In genomic region chr7:73827568-73828106, GRCh38 we compare ENCODE assay signal across 9 cellular contexts. TPM values are rescaled to one million over a fixed set of nuclear protein-coding genes. Genes with fewer than 3 reads are reported as not detected.
DNase-seq lines count a peak whose midpoint lies in the region; ATAC-seq and TF ChIP-seq lines count a peak whose summit lies in the region.
"Had no signal": no experiment of that assay in that cellular context is flagged by ENCODE, and none has a peak within 500 bp of the region (broad histone marks: within the 10 kb centered on the region; RNA-seq: fewer than 3 reads in every experiment).

No MANE protein-coding gene starts in this region.

- no peak overlapping the region for H3K4me3 ChIP-seq in right atrium auricular region
- H3K4me3 ChIP-seq in Panc1 (ENCODE audit: low read depth in 2 of 2, low read length in 2 of 2): peak overlapping the region in 1 of 2 experiments; percentile 15; a peak in 2 of 4 replicates
- H3K4me3 ChIP-seq in tibial nerve: no peak overlapping the region

- H3K9me3 ChIP-seq in right atrium auricular region: no peaks in the 10 kb centered on the region
- no peaks in the 10 kb centered on the region for H3K9me3 ChIP-seq in Panc1 (ENCODE audit: control insufficient read depth, insufficient read depth, low read depth, low read length)
- H3K9me3 ChIP-seq in tibial nerve: no peaks in the 10 kb centered on the region

- no peaks in the 10 kb centered on the region for H3K9me3 Mint-ChIP-seq in activated T-helper 1 cell treated with anti-CD3 and anti-CD28 coated beads, Interleukin-12 subunit alpha, Interleukin-12 subunit beta, Interleukin-2, Interleukin-4 antibody, amounts not matched to agents 30 ng/mL and 10 ng/mL and 1 ng/mL, durations not matched to agents 14 hours and 24 hours and 36 hours

- ATAC-seq in Right ventricle myocardium superior (ENCODE audit: poor library complexity): peak; percentile 38
- ATAC-seq in Panc1: peak; percentile 57

- intact Hi-C loops in Right ventricle myocardium superior (cut with DNase I) (no loop called here), Panc1 (cut with micrococcal nuclease; ENCODE audit: unreplicated experiment) (no loop called here)
- intact Hi-C loops in activated T-helper 1 cell treated with anti-CD3 and anti-CD28 coated beads, Interleukin-12 subunit alpha, Interleukin-12 subunit beta, Interleukin-2, Interleukin-4 antibody, amounts not matched to agents 30 ng/mL and 10 ng/mL and 1 ng/mL, durations not matched to agents 14 hours and 24 hours and 36 hours (cut with micrococcal nuclease): no loop called here

- DNase-seq in Right ventricle myocardium superior (no peak), right atrium auricular region (ENCODE audit: low spot score) (no peak), Panc1 (ENCODE audit: low read depth, low spot score) (peak; percentile 78), iPS-NIHi11 (ENCODE audit: low spot score) (peak; percentile 41), globus pallidus (ENCODE audit: low spot score) (no peak), tibial nerve (ENCODE audit: low spot score in 2 of 2) (no peak), mesenteric fat pad (ENCODE audit: low spot score) (no peak)
- DNase-seq in activated T-helper 1 cell treated with anti-CD3 and anti-CD28 coated beads, Interleukin-12 subunit alpha, Interleukin-12 subunit beta, Interleukin-2, Interleukin-4 antibody, amounts not matched to agents 30 ng/mL and 10 ng/mL and 1 ng/mL, durations not matched to agents 14 hours and 24 hours and 36 hours (ENCODE audit: low spot score): no peak

- POLR2A ChIA-PET in Panc1 (lab: Charles Lee): interaction anchor here (0.6 to 0.9 kb wide), 2 partner anchors 48 to 87 kb away, joined by 3 to 11 read pairs; no protein-coding TSS in a partner anchor

- no peak for TF ChIP-seq EP300 in tibial nerve (IDR thresholded peaks at IDR 0.05)

- H3K4me1 Mint-ChIP-seq in activated T-helper 1 cell treated with anti-CD3 and anti-CD28 coated beads, Interleukin-12 subunit alpha, Interleukin-12 subunit beta, Interleukin-2, Interleukin-4 antibody, amounts not matched to agents 30 ng/mL and 10 ng/mL and 1 ng/mL, durations not matched to agents 14 hours and 24 hours and 36 hours (ENCODE audit: low read depth): peaks cover 5% of the 10 kb centered on the region

- BruUV-seq in Panc1 (replicated peaks; lab: Mats Ljungman, UMichigan): no TSS peak

- CTCF ChIA-PET in Panc1 (lab: Charles Lee): interaction anchor here (0.6 to 1.0 kb wide), 3 partner anchors 15 to 255 kb away, joined by 4 to 5 read pairs (median 5); partner anchors contain the start of gene METTL27

- no peak overlapping the region for H3K27ac ChIP-seq in right atrium auricular region
- peak overlapping the region; percentile 79 for H3K27ac ChIP-seq in Panc1 (ENCODE audit: low read length)
- H3K27ac ChIP-seq in tibial nerve: peak overlapping the region in 2 of 4 donors; percentile 46 to 60

- no peak overlapping the region for H3K4me3 Mint-ChIP-seq in activated T-helper 1 cell treated with anti-CD3 and anti-CD28 coated beads, Interleukin-12 subunit alpha, Interleukin-12 subunit beta, Interleukin-2, Interleukin-4 antibody, amounts not matched to agents 30 ng/mL and 10 ng/mL and 1 ng/mL, durations not matched to agents 14 hours and 24 hours and 36 hours

- no peak overlapping the region for H3K27ac Mint-ChIP-seq in activated T-helper 1 cell treated with anti-CD3 and anti-CD28 coated beads, Interleukin-12 subunit alpha, Interleukin-12 subunit beta, Interleukin-2, Interleukin-4 antibody, amounts not matched to agents 30 ng/mL and 10 ng/mL and 1 ng/mL, durations not matched to agents 14 hours and 24 hours and 36 hours

- in situ Hi-C loops in Panc1 (cut with HindIII; ENCODE audit: low pct_unique_long_range_greater_than_20kb, low sequenced_read_pairs): no loop called here

- H3K4me1 ChIP-seq in right atrium auricular region (peaks cover 0 to 23% of the 10 kb centered on the region in 2 donors), Panc1 (ENCODE audit: control insufficient read depth, insufficient read depth, low read length) (peaks cover 54% of the 10 kb centered on the region), tibial nerve (peaks cover 0 to 26% (median 4%) of the 10 kb centered on the region in 4 donors)

- WGBS in tibial nerve, 2 donors: 32 to 35% methylated on average over 8 to 11 of the region's 11 CpGs

- peaks cover 17% of the 10 kb centered on the region for H3K27me3 Mint-ChIP-seq in activated T-helper 1 cell treated with anti-CD3 and anti-CD28 coated beads, Interleukin-12 subunit alpha, Interleukin-12 subunit beta, Interleukin-2, Interleukin-4 antibody, amounts not matched to agents 30 ng/mL and 10 ng/mL and 1 ng/mL, durations not matched to agents 14 hours and 24 hours and 36 hours (ENCODE audit: insufficient read depth)

- TF ChIP-seq CTCF in right atrium auricular region (IDR thresholded peaks at IDR 0.05) (no peak), Panc1 (IDR thresholded peaks at IDR 0.05) (no peak), tibial nerve (IDR thresholded peaks at IDR 0.05) (no peak)

- H3K36me3 ChIP-seq in right atrium auricular region (no peaks in the 10 kb centered on the region), Panc1 (ENCODE audit: control insufficient read depth, insufficient read depth, low read length) (no peaks in the 10 kb centered on the region; the same call in 1 of the 2 replicates), tibial nerve (no peaks in the 10 kb centered on the region)

- no peak for TF ChIP-seq POLR2A in tibial nerve (IDR thresholded peaks at IDR 0.05)

- H3K36me3 Mint-ChIP-seq in activated T-helper 1 cell treated with anti-CD3 and anti-CD28 coated beads, Interleukin-12 subunit alpha, Interleukin-12 subunit beta, Interleukin-2, Interleukin-4 antibody, amounts not matched to agents 30 ng/mL and 10 ng/mL and 1 ng/mL, durations not matched to agents 14 hours and 24 hours and 36 hours (ENCODE audit: low read depth): no peaks in the 10 kb centered on the region

- H3K27me3 ChIP-seq in right atrium auricular region: no peaks in the 10 kb centered on the region
- H3K27me3 ChIP-seq in Panc1 (ENCODE audit: control insufficient read depth, insufficient read depth, low read length): no peaks in the 10 kb centered on the region
- H3K27me3 ChIP-seq in tibial nerve: peaks cover 0 to 18% of the 10 kb centered on the region in 2 donors

RNA-seq across cellular contexts. Expression of gene CLDN4, which starts 3.2 kb away (rescaled TPM):
- total RNA-seq in Right ventricle myocardium superior (0.11 TPM), right atrium auricular region (under 1 TPM in 1 of 2 donors, not detected in 1; 0.41 TPM), Panc1 (2021; ENCODE audit: unreplicated experiment) (295 TPM), tibial nerve (1 to 10 TPM in 1 of 4 donors, under 1 TPM in 2, not detected in 1; 0.42 to 2.0 (median 0.66) TPM), mesenteric fat pad (0.71 TPM)
- 551 TPM for polyA plus RNA-seq in Panc1 (2012; ENCODE audit: insufficient read length)
- not detected in 2 replicates for total RNA-seq in activated T-helper 1 cell treated with anti-CD3 and anti-CD28 coated beads, Interleukin-12 subunit alpha, Interleukin-12 subunit beta, Interleukin-2, Interleukin-4 antibody, amounts not matched to agents 30 ng/mL and 10 ng/mL and 1 ng/mL, durations not matched to agents 14 hours and 24 hours and 36 hours

RNA-seq across cellular contexts. Expression of gene METTL27, which starts 14.7 kb away (rescaled TPM):
- total RNA-seq in Right ventricle myocardium superior (0.43 TPM), right atrium auricular region (under 1 TPM in 1 of 2 donors, not detected in 1; 0.39 TPM), Panc1 (2021; ENCODE audit: unreplicated experiment) (3.4 TPM), tibial nerve (1 to 10 TPM in 3 of 4 donors, not detected in 1; 3.6 to 9.2 (median 9.0) TPM), mesenteric fat pad (1.7 TPM)
- 2.4 TPM for polyA plus RNA-seq in Panc1 (2012; ENCODE audit: insufficient read length)
- 1.2 and 1.8 TPM in 2 replicates for total RNA-seq in activated T-helper 1 cell treated with anti-CD3 and anti-CD28 coated beads, Interleukin-12 subunit alpha, Interleukin-12 subunit beta, Interleukin-2, Interleukin-4 antibody, amounts not matched to agents 30 ng/mL and 10 ng/mL and 1 ng/mL, durations not matched to agents 14 hours and 24 hours and 36 hours

RNA-seq across cellular contexts. Expression of gene TMEM270, which starts 33.3 kb away (rescaled TPM):
- not detected for total RNA-seq in Right ventricle myocardium superior
- not detected for total RNA-seq in right atrium auricular region
- 0.72 TPM for total RNA-seq in Panc1 (2021; ENCODE audit: unreplicated experiment)
- 0.70 TPM for polyA plus RNA-seq in Panc1 (2012; ENCODE audit: insufficient read length)
- not detected in 2 replicates for total RNA-seq in activated T-helper 1 cell treated with anti-CD3 and anti-CD28 coated beads, Interleukin-12 subunit alpha, Interleukin-12 subunit beta, Interleukin-2, Interleukin-4 antibody, amounts not matched to agents 30 ng/mL and 10 ng/mL and 1 ng/mL, durations not matched to agents 14 hours and 24 hours and 36 hours
- not detected for total RNA-seq in tibial nerve
- total RNA-seq in mesenteric fat pad: not detected
- total RNA-seq: epithelial cell of proximal tubule had no signal

RNA-seq across cellular contexts. Expression of gene CLDN3, which starts 57.6 kb away (rescaled TPM):
- not detected for total RNA-seq in Right ventricle myocardium superior
- total RNA-seq in right atrium auricular region: not detected
- total RNA-seq in Panc1 (2021; ENCODE audit: unreplicated experiment): 16.8 TPM
- polyA plus RNA-seq in Panc1 (2012; ENCODE audit: insufficient read length): 66.8 TPM
- total RNA-seq in activated T-helper 1 cell treated with anti-CD3 and anti-CD28 coated beads, Interleukin-12 subunit alpha, Interleukin-12 subunit beta, Interleukin-2, Interleukin-4 antibody, amounts not matched to agents 30 ng/mL and 10 ng/mL and 1 ng/mL, durations not matched to agents 14 hours and 24 hours and 36 hours: not detected in 2 replicates
- not detected for total RNA-seq in tibial nerve
- not detected for total RNA-seq in mesenteric fat pad

Comparison
In these comparisons a context has a peak if more than half of its experiments do, and no peak if none do; other contexts are left out.
1. DNase-seq: peak in Panc1 (single experiment) and iPS-NIHi11 (single experiment); none in Right ventricle myocardium superior (single experiment), right atrium auricular region (single experiment), globus pallidus (single experiment), activated T-helper 1 cell treated with anti-CD3 and anti-CD28 coated beads, Interleukin-12 subunit alpha, Interleukin-12 subunit beta, Interleukin-2, Interleukin-4 antibody, amounts not matched to agents 30 ng/mL and 10 ng/mL and 1 ng/mL, durations not matched to agents 14 hours and 24 hours and 36 hours (single experiment), tibial nerve (0 of 2) and mesenteric fat pad (single experiment).
2. RNA of gene CLDN4, which starts 3.2 kb away (total RNA-seq): 295 TPM in Panc1 (single experiment); 0.71 TPM in mesenteric fat pad (single experiment), 0.42 to 2.0 TPM in tibial nerve, 0.41 TPM in right atrium auricular region, 0.11 TPM in Right ventricle myocardium superior (single experiment) and not detected in activated T-helper 1 cell treated with anti-CD3 and anti-CD28 coated beads, Interleukin-12 subunit alpha, Interleukin-12 subunit beta, Interleukin-2, Interleukin-4 antibody, amounts not matched to agents 30 ng/mL and 10 ng/mL and 1 ng/mL, durations not matched to agents 14 hours and 24 hours and 36 hours; every median in the first group is over 10 times any median in the second.